Comparison of ENCODE assay signal across 8 cellular contexts in genomic region chr10:55631071-55631654, GRCh38.
DNase-seq lines count a peak whose midpoint lies in the region; ATAC-seq and TF ChIP-seq lines count a peak whose summit lies in the region.

No MANE protein-coding gene starts in this region.

- TF ChIP-seq CTCF in lower leg skin (IDR thresholded peaks at IDR 0.05), result no peak

- TF ChIP-seq POLR2A in lower leg skin (IDR thresholded peaks at IDR 0.05), result no peak

- H3K4me3 ChIP-seq in NT2/D1 (ENCODE audit: insufficient read length, low read depth), result peak overlapping the region; percentile 70
- peak overlapping the region; percentile 32 for H3K4me3 ChIP-seq in lower leg skin (ENCODE audit: low read depth, poor library complexity, severe bottlenecking)

- intact Hi-C loops in lower leg skin (cut with DNase I; ENCODE audit: low total_unique reads), result no loop called here

- WGBS in lower leg skin, 2 donors, result 1 to 2% methylated on average over 23 to 42 of the region's 49 CpGs

- no peaks in the 10 kb centered on the region for H3K9me3 ChIP-seq in NT2/D1 (ENCODE audit: insufficient read depth, low read length)

- H3K36me3 ChIP-seq in NT2/D1 (ENCODE audit: insufficient read depth, insufficient read length, low read length), result no peaks in the 10 kb centered on the region

- H3K27ac ChIP-seq in substantia nigra (ENCODE audit: low read depth, low read length, poor library complexity, severe bottlenecking), result no peak overlapping the region

- H3K27me3 ChIP-seq in NT2/D1 (ENCODE audit: insufficient read depth, insufficient read length), result peaks cover 30% of the 10 kb centered on the region

- DNase-seq in AG08396 (ENCODE audit: low spot score) (peak; percentile 12), NT2/D1 (ENCODE audit: low read depth, low spot score) (peak; percentile 67), dermis microvascular lymphatic vessel endothelial cell (ENCODE audit: low read depth in 2 of 2) (peak; percentile 9 to 20), lower leg skin (ENCODE audit: low spot score in 2 of 2) (peak in 1 of 2 donors; percentile 85), substantia nigra (lab: John Stamatoyannopoulos, UW) (peak in 29 of 49 donors; percentile 6 to 64 (median 33)), GM19240 (ENCODE audit: insufficient read length, low spot score) (no peak)

- ATAC-seq in GM19035 (IDR thresholded peaks at IDR 0.05; ENCODE audit: unreplicated experiment), result peak; percentile 80
- peak; percentile 95 for ATAC-seq in HG03196 (IDR thresholded peaks at IDR 0.05; ENCODE audit: unreplicated experiment)

- no peaks in the 10 kb centered on the region for H3K4me1 ChIP-seq in NT2/D1 (ENCODE audit: insufficient read depth, insufficient read length)

- peak overlapping the region; percentile 68 for H3K9ac ChIP-seq in NT2/D1 (ENCODE audit: insufficient read length, low read depth)
